ENCODE assay signal across 27 cellular contexts in the genomic region with DNA sequence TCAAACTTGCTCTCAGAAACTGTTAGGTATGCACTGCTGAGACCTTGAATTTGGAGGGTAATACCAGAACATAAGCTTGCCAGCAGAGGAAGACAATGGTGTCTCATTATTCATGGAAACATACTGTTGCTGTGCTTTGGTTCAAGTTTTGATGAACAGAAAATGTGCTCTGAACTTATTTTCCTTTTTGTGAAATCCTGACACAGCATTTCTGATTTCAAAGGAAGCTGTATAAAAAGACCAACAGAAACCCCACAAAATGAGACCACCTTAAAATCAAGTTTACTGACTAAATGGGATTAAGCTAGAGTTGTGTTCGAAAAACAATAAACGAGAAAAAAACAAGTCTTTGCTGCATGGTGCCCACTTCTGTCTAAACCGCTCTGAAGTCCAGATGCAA.
"Had no signal": no experiment of that assay in that cellular context is flagged by ENCODE, and none has a peak within 500 bp of the region (broad histone marks: within the 10 kb centered on the region; RNA-seq: fewer than 3 reads in every experiment).

No MANE protein-coding gene starts in this region.

- H3K36me3 Mint-ChIP-seq: activated CD4-positive, alpha-beta memory T cell treated with anti-CD3 and anti-CD28 coated beads for 36 hours; T-cell had no signal

- H3K9me3 ChIP-seq: ascending aorta had no signal

- H3K36me3 ChIP-seq: ascending aorta, brain microvascular endothelial cell, cardiac muscle cell had no signal

- ATAC-seq: activated naive CD4-positive, alpha-beta T cell treated with anti-CD3 and anti-CD28 coated beads, Interleukin-2, amount 50 U/mL, for 72 hours; activated naive CD8-positive, alpha-beta T cell treated with anti-CD3 and anti-CD28 coated beads, Interleukin-2, amount 50 U/mL, for 24 hours; activated T-cell treated with anti-CD3 and anti-CD28 coated beads, Interleukin-2, amount 50 U/mL, for 4 hours; PC-3; T-cell had no signal

- H3K27ac Mint-ChIP-seq: activated CD4-positive, alpha-beta memory T cell treated with anti-CD3 and anti-CD28 coated beads for 36 hours; activated CD4-positive, alpha-beta T cell treated with anti-CD3 and anti-CD28 coated beads, Interleukin-2, amount 10 ng/mL, durations not matched to agents 7 days and 5 days; activated naive CD4-positive, alpha-beta T cell treated with anti-CD3 and anti-CD28 coated beads, Interleukin-2, amount 50 U/mL, for 72 hours; activated naive CD8-positive, alpha-beta T cell treated with anti-CD3 and anti-CD28 coated beads, Interleukin-2, amount 50 U/mL, for 24 hours; T-cell had no signal

- H3K4me3 Mint-ChIP-seq: activated CD4-positive, alpha-beta memory T cell treated with anti-CD3 and anti-CD28 coated beads for 36 hours; activated CD4-positive, alpha-beta T cell treated with anti-CD3 and anti-CD28 coated beads, Interleukin-2, amount 10 ng/mL, durations not matched to agents 7 days and 5 days; activated naive CD8-positive, alpha-beta T cell treated with anti-CD3 and anti-CD28 coated beads, Interleukin-2, amount 50 U/mL, for 24 hours; activated T-cell treated with anti-CD3 and anti-CD28 coated beads, Interleukin-2, amount 50 U/mL, for 4 hours; T-cell had no signal

- FAIRE-seq: RCC 7860 had no signal

- H3K27me3 ChIP-seq: ascending aorta, brain microvascular endothelial cell, cardiac muscle cell had no signal

- H3K27ac ChIP-seq: ascending aorta, brain microvascular endothelial cell, cardiac muscle cell, VCaP had no signal

- H3K4me3 ChIP-seq: ascending aorta, cardiac muscle cell had no signal

- H3K27me3 Mint-ChIP-seq: activated CD4-positive, alpha-beta memory T cell treated with anti-CD3 and anti-CD28 coated beads for 36 hours; activated naive CD8-positive, alpha-beta T cell treated with anti-CD3 and anti-CD28 coated beads, Interleukin-2, amount 50 U/mL, for 24 hours had no signal

- H3K9me3 Mint-ChIP-seq: activated CD4-positive, alpha-beta memory T cell treated with anti-CD3 and anti-CD28 coated beads for 36 hours; activated T-cell treated with anti-CD3 and anti-CD28 coated beads, Interleukin-2, amount 50 U/mL, for 4 hours; T-cell had no signal

- DNase-seq: activated CD4-positive, alpha-beta memory T cell treated with anti-CD3 and anti-CD28 coated beads for 36 hours; activated CD4-positive, alpha-beta T cell treated with anti-CD3 and anti-CD28 coated beads, Interleukin-2, amount 10 ng/mL, durations not matched to agents 7 days and 5 days; activated CD4-positive, CD25-positive, alpha-beta regulatory T cell; activated CD8-positive, alpha-beta memory T cell treated with anti-CD3 and anti-CD28 coated beads for 24 hours; activated effector memory CD4-positive, alpha-beta T cell treated with anti-CD3 and anti-CD28 coated beads, Interleukin-2, amount 50 U/mL, for 16 hours; activated naive CD4-positive, alpha-beta T cell treated with Interleukin-2 at 50 U/mL for 16 hours; activated naive CD8-positive, alpha-beta T cell treated with anti-CD3 and anti-CD28 coated beads, Interleukin-2, amount 50 U/mL, for 24 hours; activated T-cell treated with anti-CD3 and anti-CD28 coated beads, Interleukin-2, amount 50 U/mL, for 4 hours; amniotic stem cell; brain microvascular endothelial cell; KG1; NCI-H1105; NCI-H1436; NCI-H1694 treated with DMSO at 0.1 percent for 48 hours; NCI-H2081 treated with DMSO at 0.1 percent for 48 hours; NCI-H446; NCI-H524; PC-3; SHP77 treated with DMSO at 0.1 percent for 48 hours; T-cell; T-helper 2 cell; T1000 had no signal

- H3K4me1 ChIP-seq: ascending aorta had no signal
